Comparison of ENCODE assay signal across 32 cellular contexts in the genomic region with DNA sequence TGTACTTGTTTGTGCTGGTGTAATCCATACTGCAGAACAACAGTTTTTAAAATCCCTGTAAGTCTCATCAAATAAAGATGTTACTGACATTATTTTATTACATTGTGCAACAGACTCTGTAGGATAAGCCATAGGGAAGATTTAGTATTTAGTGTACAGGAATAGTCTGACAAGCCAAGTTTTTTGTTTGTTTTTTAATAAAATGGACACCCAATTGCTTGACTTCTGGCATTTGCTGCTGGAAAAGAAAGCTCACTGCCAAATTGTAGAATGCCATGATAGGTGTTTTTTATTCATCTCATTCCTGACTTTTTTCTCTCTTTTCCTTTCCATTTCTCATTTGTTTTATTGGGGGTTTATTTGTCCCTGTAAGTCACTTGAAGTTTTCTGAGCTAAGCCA.
"Had no signal": no experiment of that assay in that cellular context is flagged by ENCODE, and none has a peak within 500 bp of the region (broad histone marks: within the 10 kb centered on the region; RNA-seq: fewer than 3 reads in every experiment).

No MANE protein-coding gene starts in this region.

- H3K4me3 ChIP-seq: adrenal gland, ascending aorta, body of pancreas, breast epithelium, cardiac muscle cell had no signal

- H3K9me3 ChIP-seq: adrenal gland, ascending aorta, body of pancreas, breast epithelium had no signal

- DNase-seq: activated effector memory CD4-positive, alpha-beta T cell treated with anti-CD3 and anti-CD28 coated beads, Interleukin-2, amount 50 U/mL, for 16 hours; activated effector memory CD4-positive, alpha-beta T cell treated with Interleukin-2 at 50 U/mL for 16 hours; activated gamma-delta T cell; activated gamma-delta T cell treated with Interleukin-2 at 50 U/mL for 16 hours; activated naive CD4-positive, alpha-beta T cell; activated naive CD4-positive, alpha-beta T cell treated with anti-CD3 and anti-CD28 coated beads for 36 hours; activated naive CD4-positive, alpha-beta T cell treated with anti-CD3 and anti-CD28 coated beads, Interleukin-2, amount 10 ng/mL, durations not matched to agents 7 days and 5 days; activated naive CD4-positive, alpha-beta T cell treated with anti-CD3 and anti-CD28 coated beads, Interleukin-2, amount 50 U/mL, for 16 hours; activated naive CD4-positive, alpha-beta T cell treated with Interleukin-2 at 50 U/mL for 16 hours; activated naive CD8-positive, alpha-beta T cell treated with anti-CD3 and anti-CD28 coated beads for 36 hours; activated naive CD8-positive, alpha-beta T cell treated with anti-CD3 and anti-CD28 coated beads, Interleukin-2, amount 10 ng/mL, durations not matched to agents 7 days and 5 days; activated naive CD8-positive, alpha-beta T cell treated with anti-CD3 and anti-CD28 coated beads, Interleukin-2, amount 50 U/mL, for 24 hours; activated T-cell treated with anti-CD3 and anti-CD28 coated beads, Interleukin-2, amount 50 U/mL, for 1 hour; activated T-cell treated with anti-CD3 and anti-CD28 coated beads, Interleukin-2, amount 50 U/mL, for 24 hours; activated T-cell treated with anti-CD3 and anti-CD28 coated beads, Interleukin-2, amount 50 U/mL, for 4 hours; activated T-cell treated with anti-CD3 and anti-CD28 coated beads, Interleukin-2, amount 50 U/mL, for 48 hours; activated T-cell treated with anti-CD3 and anti-CD28 coated beads, Interleukin-2, amount 50 U/mL, for 72 hours; amniotic stem cell; amygdala; anterior cingulate cortex; aorta; body of pancreas; brain microvascular endothelial cell; caudate nucleus; central memory CD4-positive, alpha-beta T cell; cerebellar nuclear complex had no signal

- H3K27me3 ChIP-seq: adrenal gland, ascending aorta, body of pancreas, brain microvascular endothelial cell, breast epithelium, cardiac muscle cell had no signal

- H3K27ac ChIP-seq: adrenal gland, ascending aorta, body of pancreas, brain microvascular endothelial cell, breast epithelium, cardiac muscle cell had no signal

- ATAC-seq: activated naive CD4-positive, alpha-beta T cell treated with anti-CD3 and anti-CD28 coated beads, Interleukin-2, amount 50 U/mL, for 72 hours; activated naive CD8-positive, alpha-beta T cell treated with anti-CD3 and anti-CD28 coated beads, Interleukin-2, amount 50 U/mL, for 24 hours; activated T-cell treated with anti-CD3 and anti-CD28 coated beads, Interleukin-2, amount 50 U/mL, for 4 hours; activated T-cell treated with anti-CD3 and anti-CD28 coated beads, Interleukin-2, amount 50 U/mL, for 72 hours; activated T-helper 17 cell treated with anti-CD3 and anti-CD28 coated beads, Interleukin-2, amount 50 U/mL, for 72 hours; body of pancreas had no signal

- H3K4me1 ChIP-seq: adrenal gland, ascending aorta, body of pancreas, breast epithelium had no signal
